In genomic region chr4:108003964-108004630, GRCh38 we compare ENCODE assay signal across 17 cellular contexts. TPM values are rescaled to one million over a fixed set of nuclear protein-coding genes. Genes with fewer than 3 reads are reported as not detected.
A peak's percentile ranks its signal among the peaks of the same experiment; 100 is the strongest.
DNase-seq lines count a peak whose midpoint lies in the region; ATAC-seq, FAIRE-seq and TF ChIP-seq lines count a peak whose summit lies in the region.
"Had no signal": no experiment of that assay in that cellular context is flagged by ENCODE, and none has a peak within 500 bp of the region (broad histone marks: within the 10 kb centered on the region; RNA-seq: fewer than 3 reads in every experiment).

No MANE protein-coding gene starts in this region.

- H3K4me1 ChIP-seq in HepG2 (ENCODE audit: insufficient read depth, low read length) (peaks cover 11% of the 10 kb centered on the region), right lobe of liver (peaks cover 0 to 24% (median 12%) of the 10 kb centered on the region in 4 donors), GM12878 (ENCODE audit: control insufficient read depth, insufficient read depth, low read length) (no peaks in the 10 kb centered on the region), tibial artery (peaks cover 0 to 94% (median 26%) of the 10 kb centered on the region in 4 donors), PC-3 (ENCODE audit: insufficient read depth, low read length) (peaks cover 6% of the 10 kb centered on the region; the same call in 1 of the 2 replicates)

- H3K9me3 ChIP-seq in HepG2 (ENCODE audit: low read length) (no peaks in the 10 kb centered on the region), right lobe of liver (no peaks in the 10 kb centered on the region), GM12878 (replicated peaks; ENCODE audit: control insufficient read depth, insufficient read depth, low read length) (no peaks in the 10 kb centered on the region), tibial artery (no peaks in the 10 kb centered on the region), PC-3 (ENCODE audit: low read length) (no peaks in the 10 kb centered on the region)
- H3K9me3 ChIP-seq: thoracic aorta had no signal

- BruUV-seq in HepG2 (replicated peaks; lab: Mats Ljungman, UMichigan) (no TSS peak), GM12878 (replicated peaks; lab: Mats Ljungman, UMichigan) (no TSS peak), PC-3 (replicated peaks; lab: Mats Ljungman, UMichigan) (no TSS peak)

- no peaks in the 10 kb centered on the region for H3F3A ChIP-seq in PC-3 (ENCODE audit: low read length, unreplicated experiment)

- TF ChIP-seq CTCF in HepG2 (CRISPR knock-in tag; IDR thresholded peaks at IDR 0.05) (no peak), right lobe of liver (IDR thresholded peaks at IDR 0.05) (no peak), GM12878 (IDR thresholded peaks at IDR 0.05 in 2 of 3, conservative IDR thresholded peaks at IDR 0.05 in 1 of 3; ENCODE audit: control insufficient read depth in 2 of 3, extremely low read depth in 1 of 3, insufficient read depth in 1 of 3, low read depth in 3 of 3, low read length in 3 of 3) (no peak), tibial artery (IDR thresholded peaks at IDR 0.05) (no peak), PC-3 (conservative IDR thresholded peaks at IDR 0.05; ENCODE audit: low read depth, low read length) (no peak)

- peaks cover 0 to 4% of the 10 kb centered on the region in 2 experiments; a peak in 1 of 5 replicates for H3K36me3 ChIP-seq in HepG2 (replicated peaks in 1 of 2; ENCODE audit: control insufficient read depth in 1 of 2, insufficient read depth in 2 of 2, low read length in 2 of 2)
- no peaks in the 10 kb centered on the region for H3K36me3 ChIP-seq in right lobe of liver
- peaks cover 0 to 6% of the 10 kb centered on the region in 2 experiments; a peak in 1 of 4 replicates for H3K36me3 ChIP-seq in GM12878 (ENCODE audit: control insufficient read depth in 2 of 2, insufficient read depth in 2 of 2, low read length in 1 of 2)
- H3K36me3 ChIP-seq in tibial artery, result peaks cover 0 to 3% (median 0%) of the 10 kb centered on the region in 3 donors
- 0 out of 2 replicates have a peak, but pooled peaks cover 2% of the 10 kb centered on the region for H3K36me3 ChIP-seq in PC-3 (ENCODE audit: low read depth, low read length)
- H3K36me3 ChIP-seq: thoracic aorta had no signal

- intact Hi-C loops in HepG2 (cut with micrococcal nuclease; ENCODE audit: unreplicated experiment), result no loop called here
- intact Hi-C loops in right lobe of liver (cut with DNase I), result no loop called here
- intact Hi-C loops in GM12878 (cut with micrococcal nuclease; ENCODE audit: unreplicated experiment), result no loop called here
- intact Hi-C loops in tibial artery (cut with DNase I; ENCODE audit: low total_unique reads), result no loop called here
- intact Hi-C loops in PC-3 (cut with micrococcal nuclease), result no loop called here

- H3K27me3 ChIP-seq in HepG2 (ENCODE audit: control insufficient read depth in 1 of 2, insufficient read depth in 2 of 2, low read length in 2 of 2), result no peaks in the 10 kb centered on the region
- H3K27me3 ChIP-seq in right lobe of liver, result no peaks in the 10 kb centered on the region
- no peaks in the 10 kb centered on the region for H3K27me3 ChIP-seq in GM12878 (replicated peaks in 1 of 2; ENCODE audit: control insufficient read depth in 2 of 2, insufficient read depth in 2 of 2, low read length in 1 of 2)
- H3K27me3 ChIP-seq in tibial artery, result no peaks in the 10 kb centered on the region
- H3K27me3 ChIP-seq in PC-3 (ENCODE audit: low read length), result no peaks in the 10 kb centered on the region

- H3K27ac ChIP-seq in HepG2 (ENCODE audit: extremely low read length, insufficient read depth, low read length), result no peak overlapping the region
- H3K27ac ChIP-seq in right lobe of liver, result no peak overlapping the region
- H3K27ac ChIP-seq in GM12878 (ENCODE audit: control insufficient read depth, insufficient read depth), result no peak overlapping the region
- H3K27ac ChIP-seq in tibial artery, result peak overlapping the region; percentile 24 to 44
- H3K27ac ChIP-seq in PC-3 (ENCODE audit: low read length), result no peak overlapping the region

- no peak for DNase-seq in HepG2 (ENCODE audit: low spot score)
- no peak for DNase-seq in right lobe of liver
- DNase-seq in GM12878 (ENCODE audit: low read depth, low spot score), result no peak
- no peak for DNase-seq in tibial artery
- DNase-seq in PC-3, result no peak
- DNase-seq: AML-193; cortex of kidney; erythroblast; mammary epithelial cell; NCI-H1092; NK-92 treated with Interleukin-12 subunit alpha and Interleukin-12 subunit beta, amount 100 ng/mL, for 24 hours had no signal

- no peak overlapping the region for H3K4me3 ChIP-seq in HepG2 (replicated peaks in 1 of 3; ENCODE audit: insufficient read depth in 1 of 3, low read depth in 2 of 3, low read length in 3 of 3)
- no peak overlapping the region for H3K4me3 ChIP-seq in right lobe of liver
- H3K4me3 ChIP-seq in GM12878, result no peak overlapping the region
- H3K4me3 ChIP-seq in tibial artery, result no peak overlapping the region
- no peak overlapping the region for H3K4me3 ChIP-seq in PC-3 (ENCODE audit: low read length)
- H3K4me3 ChIP-seq: K562, thoracic aorta had no signal

- H3K9me2 ChIP-seq in PC-3 (replicated peaks; ENCODE audit: low read length), result no peaks in the 10 kb centered on the region

- RAD21 ChIA-PET in GM12878 (lab: Charles Lee; ENCODE audit: unreplicated experiment), result interaction anchor here (1.3 to 2.0 kb wide), 4 partner anchors 10 to 15 kb away, joined by 4 to 7 read pairs (median 6); no protein-coding TSS in a partner anchor

- H4K20me1 ChIP-seq in HepG2 (ENCODE audit: insufficient read depth, low read length), result no peaks in the 10 kb centered on the region
- no peaks in the 10 kb centered on the region for H4K20me1 ChIP-seq in GM12878 (ENCODE audit: control insufficient read depth, insufficient read depth)
- no peaks in the 10 kb centered on the region for H4K20me1 ChIP-seq in PC-3 (ENCODE audit: low read length)

- WGBS in HepG2 (ENCODE audit: low lambda C conversion rate), result 74% methylated on average over 4 of the region's 4 CpGs
- 86% methylated on average over 4 of the region's 4 CpGs for WGBS in right lobe of liver (ENCODE audit: insufficient coverage, low coverage, low lambda C conversion rate, missing lambda C conversion rate)
- WGBS in GM12878 (ENCODE audit: insufficient coverage, insufficient replicate concordance, low lambda C conversion rate, missing lambda C conversion rate), result 53% methylated on average over 4 of the region's 4 CpGs

- in situ Hi-C loops in HepG2 (cut with HindIII; ENCODE audit: extremely low pct_ligation_motif_present, low pct_unique_long_range_greater_than_20kb), result no loop called here
- in situ Hi-C loops in GM12878 (cut with MboI), result no loop called here

- peak; percentile 32 for ATAC-seq in HepG2
- no peak for ATAC-seq in right lobe of liver
- ATAC-seq in HG02642 (IDR thresholded peaks at IDR 0.05; ENCODE audit: poor library complexity, unreplicated experiment), result peak; percentile 41
- ATAC-seq in GM12878, result peak; percentile 24; the same call in 2 of the 3 replicates
- ATAC-seq in HG03159 (IDR thresholded peaks at IDR 0.05; ENCODE audit: unreplicated experiment), result no peak
- ATAC-seq in PC-3, result no peak
- ATAC-seq in GM21381 (IDR thresholded peaks at IDR 0.05; ENCODE audit: unreplicated experiment), result no peak
- ATAC-seq: K562 had no signal

- CTCF ChIA-PET in HepG2 (lab: Yijun Ruan, JAX; ENCODE audit: low intra/inter-chr PET ratio, low total read pairs), result no interaction called here
- CTCF ChIA-PET in GM12878 (lab: Yijun Ruan, JAX), result interaction anchor here (0.8 to 2.4 kb wide), 5 partner anchors 9 to 18 kb away, joined by 3 to 6 read pairs (median 5); no protein-coding TSS in a partner anchor
- CTCF ChIA-PET in PC-3 (lab: Charles Lee), result no interaction called here

- H3K9ac ChIP-seq in HepG2 (ENCODE audit: insufficient read depth, low read depth, low read length), result no peak overlapping the region
- H3K9ac ChIP-seq in GM12878 (ENCODE audit: control insufficient read depth, insufficient read depth, low read length), result no peak overlapping the region
- H3K9ac ChIP-seq in PC-3 (ENCODE audit: low read length), result no peak overlapping the region

- TF ChIP-seq POLR2A in HepG2 (IDR thresholded peaks at IDR 0.05; ENCODE audit: insufficient read depth in 1 of 2, low read depth in 2 of 2, low read length in 2 of 2) (no peak), right lobe of liver (IDR thresholded peaks at IDR 0.05) (no peak), GM12878 (IDR thresholded peaks at IDR 0.05; ENCODE audit: low read depth, low read length) (no peak)

- SMC1A ChIA-PET in GM12878 (lab: Charles Lee; ENCODE audit: uncharacterized antibody, unreplicated experiment), result interaction anchor here (1.1 to 3.9 kb wide), 3 partner anchors 8 to 15 kb away, joined by 3 to 31 read pairs (median 5); no protein-coding TSS in a partner anchor

- TF ChIP-seq EP300 in HepG2 (IDR thresholded peaks at IDR 0.05; ENCODE audit: low read depth in 2 of 2, low read length in 2 of 2) (no peak), HepG2 (CRISPR knock-in tag; IDR thresholded peaks at IDR 0.05; ENCODE audit: borderline replicate concordance) (no peak), GM12878 (IDR thresholded peaks at IDR 0.05; ENCODE audit: borderline replicate concordance in 1 of 2, control insufficient read depth in 1 of 2, low read depth in 2 of 2, low read length in 2 of 2) (no peak)

- TF ChIP-seq RAD21 in HepG2 (CRISPR knock-in tag; IDR thresholded peaks at IDR 0.05) (no peak), GM12878 (IDR thresholded peaks at IDR 0.05; ENCODE audit: insufficient read depth, low read depth, low read length) (no peak)

- H3K79me2 ChIP-seq in HepG2 (ENCODE audit: insufficient read depth, low read length) (no peaks in the 10 kb centered on the region), GM12878 (ENCODE audit: control insufficient read depth, insufficient read depth, low read length) (no peaks in the 10 kb centered on the region), PC-3 (ENCODE audit: low read length) (0 out of 2 replicates have a peak, but pooled peaks cover 6% of the 10 kb centered on the region)

- FAIRE-seq in HepG2 (lab: Jason Lieb, UNC) (no peak), GM12878 (lab: Jason Lieb, UNC) (no peak)
- FAIRE-seq: GM18507, K562 had no signal

- H3K4me2 ChIP-seq in HepG2 (ENCODE audit: low read depth, low read length), result no peak overlapping the region
- no peak overlapping the region for H3K4me2 ChIP-seq in GM12878 (ENCODE audit: control insufficient read depth, insufficient read depth)
- H3K4me2 ChIP-seq in PC-3 (ENCODE audit: low read length), result no peak overlapping the region

- POLR2A ChIA-PET in HepG2 (lab: Yijun Ruan, JAX) (no interaction called here), GM12878 (lab: Charles Lee) (interaction anchor here (0.7 to 1.0 kb wide), 2 partner anchors 10 to 16 kb away, joined by 4 to 6 read pairs; no protein-coding TSS in a partner anchor), PC-3 (lab: Charles Lee; ENCODE audit: unreplicated experiment) (no interaction called here)

- H2AFZ ChIP-seq in HepG2 (ENCODE audit: low read length) (no peak overlapping the region), GM12878 (ENCODE audit: control insufficient read depth, low read depth, low read length) (no peak overlapping the region), PC-3 (ENCODE audit: low read length) (no peak overlapping the region)

RNA-seq across cellular contexts. Expression of gene HADH, which starts 14.4 kb away (rescaled TPM):
- total RNA-seq in HepG2 (2016; rRNA removed; fragmentation: Illumina TruSeq; extraction: Trizol), result 33.9 and 60.6 TPM in 2 replicates
- 13.5 and 15.3 TPM in 2 replicates for total RNA-seq in HepG2 (2016; cell fraction: cytosol; rRNA removed; fragmentation: Illumina TruSeq; extraction: Trizol; ENCODE audit: low read depth)
- 33.1 and 59.0 TPM in 2 replicates for total RNA-seq in HepG2 (2016; cell fraction: insoluble cytoplasmic fraction; rRNA removed; fragmentation: Illumina TruSeq; extraction: Trizol)
- total RNA-seq in HepG2 (2016; cell fraction: membrane; rRNA removed; fragmentation: Illumina TruSeq; extraction: Trizol), result 28.0 and 31.0 TPM in 2 replicates
- total RNA-seq in HepG2 (2016; cell fraction: nucleus; rRNA removed; fragmentation: Illumina TruSeq; extraction: Trizol), result 34.3 and 39.3 TPM in 2 replicates
- polyA plus RNA-seq in HepG2 (2011; rRNA removed), result 22.8 and 29.6 TPM in 2 replicates
- 26.0 and 26.1 TPM in 2 replicates for polyA plus RNA-seq in HepG2 (2011; cell fraction: cytosol; rRNA removed)
- 19.1 and 19.8 TPM in 2 replicates for polyA plus RNA-seq in HepG2 (2011; cell fraction: nucleus; rRNA removed)
- polyA plus RNA-seq in HepG2 (2012), result 25.8 and 41.0 TPM in 2 replicates
- polyA plus RNA-seq in HepG2 (2016; cell fraction: cytosol; fragmentation: Illumina TruSeq; extraction: Trizol; ENCODE audit: low read depth), result 27.4 and 28.1 TPM in 2 replicates
- polyA plus RNA-seq in HepG2 (2016; cell fraction: insoluble cytoplasmic fraction; fragmentation: Illumina TruSeq; extraction: Trizol; ENCODE audit: low read depth), result 117 and 118 TPM in 2 replicates
- polyA plus RNA-seq in HepG2 (2016; cell fraction: membrane; fragmentation: Illumina TruSeq; extraction: Trizol; ENCODE audit: low read depth), result 41.4 and 43.3 TPM in 2 replicates
- 77.4 and 77.9 TPM in 2 replicates for polyA plus RNA-seq in HepG2 (2016; cell fraction: nucleus; fragmentation: Illumina TruSeq; extraction: Trizol; ENCODE audit: insufficient read depth, low read depth)
- 28.2 and 43.6 TPM in 2 replicates for polyA minus RNA-seq in HepG2 (2011; rRNA and poly(A)+ RNA removed; ENCODE audit: low replicate concordance)
- 21.1 and 29.5 TPM in 2 replicates for polyA minus RNA-seq in HepG2 (2011; cell fraction: cytosol; rRNA and poly(A)+ RNA removed)
- 17.5 and 18.6 TPM in 2 replicates for polyA minus RNA-seq in HepG2 (2011; cell fraction: nucleus; rRNA and poly(A)+ RNA removed)
- total RNA-seq in right lobe of liver, result 100 to 1,000 TPM in 3 of 6 experiments, 10 to 100 TPM in 3; 67.2 to 152 (median 104) TPM
- total RNA-seq in GM12878 (2013; cell fraction: nucleolus; rRNA removed), result 55.8 and 63.5 TPM in 2 replicates
- total RNA-seq in GM12878 (2014; rRNA removed), result 20.3 TPM in 2 replicates
- 30.5 and 32.5 TPM in 2 replicates for total RNA-seq in GM12878 (2014; rRNA removed; fragmentation: Illumina TruSeq; extraction: Trizol)
- 52.2 and 55.4 TPM in 2 replicates for total RNA-seq in GM12878 (2021)
- polyA plus RNA-seq in GM12878 (2011; ENCODE audit: low read depth), result 35.4 TPM
- polyA plus RNA-seq in GM12878 (2011; rRNA removed), result 83.6 and 86.7 TPM in 2 replicates
- 78.0 and 88.7 TPM in 2 replicates for polyA plus RNA-seq in GM12878 (2011; cell fraction: cytosol; rRNA removed)
- 88.0 and 93.0 TPM in 2 replicates for polyA plus RNA-seq in GM12878 (2011; cell fraction: nucleus; rRNA removed)
- polyA plus RNA-seq in GM12878 (2012), result 39.2 and 49.9 TPM in 2 replicates
- polyA plus RNA-seq in GM12878 (2014; fragmentation: Illumina TruSeq; extraction: Trizol), result 76.9 and 99.1 TPM in 2 replicates
- polyA plus RNA-seq in GM12878 (2014; fragmentation: Nextera tagmentation; extraction: Ambion mirVana), result 10 to 100 TPM; 76.3 to 97.9 TPM
- polyA plus RNA-seq in GM12878 (2014; rRNA removed), result 39.4 and 46.5 TPM in 2 replicates
- 10 to 100 TPM; 86.0 to 87.1 TPM for polyA plus RNA-seq in GM12878 (2016; fragmentation: Nextera tagmentation; extraction: Ambion mirVana)
- 59.7 and 59.8 TPM in 2 replicates for polyA minus RNA-seq in GM12878 (2011; rRNA and poly(A)+ RNA removed)
- 30.3 and 37.3 TPM in 2 replicates for polyA minus RNA-seq in GM12878 (2011; cell fraction: cytosol; rRNA and poly(A)+ RNA removed)
- 23.9 and 31.3 TPM in 2 replicates for polyA minus RNA-seq in GM12878 (2011; cell fraction: nucleus; rRNA and poly(A)+ RNA removed)
- total RNA-seq in PC-3 (2014; rRNA removed), result 10.8 and 17.5 TPM in 2 replicates

Comparison
In these comparisons a context has a peak if more than half of its experiments do, and no peak if none do; other contexts are left out.
1. ATAC-seq: peak in HepG2 (single experiment), HG02642 (single experiment) and GM12878 (single experiment); none in right lobe of liver (0 of 4), HG03159 (single experiment), PC-3 (single experiment) and GM21381 (single experiment).
2. H3K27ac ChIP-seq: peak in tibial artery (2 of 2); none in HepG2 (single experiment), right lobe of liver (0 of 3), GM12878 (single experiment) and PC-3 (single experiment).
3. Of the 75 proteins assayed by ChIP-seq in both HepG2 and GM12878: peak only in HepG2: none; only in GM12878: IKZF1, RAD51 and ZNF24; in both: none; in neither: 71; mixed calls (peak in some experiments, not most) for 1.